In the genomic region with DNA sequence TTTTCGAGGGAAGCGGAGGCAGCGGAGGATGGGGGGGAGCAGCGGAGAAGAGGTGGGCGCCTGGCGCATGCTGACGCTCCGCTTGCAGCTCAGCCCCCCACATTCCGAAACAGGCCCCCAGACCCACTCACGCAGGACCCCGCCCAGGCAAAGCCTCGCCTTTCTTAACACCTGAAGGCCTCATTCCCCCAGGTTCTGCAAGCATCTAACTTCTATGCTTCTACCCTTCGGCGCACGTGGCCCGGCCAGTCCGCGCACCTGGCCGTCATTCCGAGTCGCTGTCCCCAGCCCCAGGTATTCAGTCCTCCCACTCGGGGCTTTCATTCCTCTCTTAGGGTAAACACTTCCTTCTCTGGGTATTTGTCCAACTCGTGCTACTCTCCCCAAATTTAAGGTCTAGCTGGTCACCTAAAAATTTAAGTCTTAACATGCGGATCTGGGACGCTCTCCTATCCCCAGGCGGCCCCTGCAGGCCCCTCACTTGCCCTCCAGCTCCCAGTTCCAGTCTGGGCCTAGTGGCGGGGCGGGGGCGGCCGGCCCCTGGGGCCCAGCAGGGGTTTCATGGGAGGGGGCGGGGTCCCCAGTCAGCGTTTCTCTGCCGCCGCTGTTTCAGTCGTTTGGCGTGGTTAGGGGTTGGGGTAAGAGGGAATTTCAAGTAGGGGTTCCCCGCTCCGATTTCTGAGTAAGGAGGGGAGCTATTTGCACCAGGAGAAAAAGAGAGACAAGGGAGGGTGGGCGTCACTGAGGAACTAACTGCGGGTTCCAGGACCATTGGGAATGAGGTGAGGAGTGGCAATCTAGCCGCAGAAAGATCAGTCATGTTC, we compare ENCODE assay signal across 8 cellular contexts. TPM values are rescaled to one million over a fixed set of nuclear protein-coding genes. Genes with fewer than 3 reads are reported as not detected.
DNase-seq lines count a peak whose midpoint lies in the region; ATAC-seq and TF ChIP-seq lines count a peak whose summit lies in the region.

No MANE protein-coding gene starts in this region.

- peak; percentile 81 for DNase-seq in GM12865 (ENCODE audit: low read depth)
- DNase-seq in NCI-H2029 (lab: John Stamatoyannopoulos, UW), result peak; percentile 50
- no peak for DNase-seq in activated T-helper 1 cell treated with anti-CD3 and anti-CD28 coated beads, Interleukin-12 subunit alpha, Interleukin-12 subunit beta, Interleukin-2, Interleukin-4 antibody, amounts not matched to agents 30 ng/mL and 10 ng/mL and 1 ng/mL, durations not matched to agents 14 hours and 24 hours and 36 hours (ENCODE audit: low spot score)
- no peak for DNase-seq in glutamatergic neuron
- peak; percentile 71 for DNase-seq in sciatic nerve (ENCODE audit: low spot score)
- no peak for DNase-seq in NCI-H226
- DNase-seq in putamen (ENCODE audit: low spot score), result no peak
- no peak for DNase-seq in effector CD4-positive, alpha-beta T cell

- intact Hi-C loops in activated T-helper 1 cell treated with anti-CD3 and anti-CD28 coated beads, Interleukin-12 subunit alpha, Interleukin-12 subunit beta, Interleukin-2, Interleukin-4 antibody, amounts not matched to agents 30 ng/mL and 10 ng/mL and 1 ng/mL, durations not matched to agents 14 hours and 24 hours and 36 hours (cut with micrococcal nuclease), result loop anchor here (1.0 to 5.0 kb wide), 9 partner anchors 8 to 593 kb away; a partner anchor contains a TSS
- intact Hi-C loops in sciatic nerve (cut with DNase I), result no loop called here

- H3K36me3 Mint-ChIP-seq in activated T-helper 1 cell treated with anti-CD3 and anti-CD28 coated beads, Interleukin-12 subunit alpha, Interleukin-12 subunit beta, Interleukin-2, Interleukin-4 antibody, amounts not matched to agents 30 ng/mL and 10 ng/mL and 1 ng/mL, durations not matched to agents 14 hours and 24 hours and 36 hours (ENCODE audit: low read depth), result peaks cover 7% of the 10 kb centered on the region
- no peaks in the 10 kb centered on the region for H3K36me3 Mint-ChIP-seq in glutamatergic neuron (ENCODE audit: unreplicated experiment)

- no peaks in the 10 kb centered on the region for H3K9me3 Mint-ChIP-seq in activated T-helper 1 cell treated with anti-CD3 and anti-CD28 coated beads, Interleukin-12 subunit alpha, Interleukin-12 subunit beta, Interleukin-2, Interleukin-4 antibody, amounts not matched to agents 30 ng/mL and 10 ng/mL and 1 ng/mL, durations not matched to agents 14 hours and 24 hours and 36 hours
- peaks cover 5% of the 10 kb centered on the region for H3K9me3 Mint-ChIP-seq in glutamatergic neuron (ENCODE audit: unreplicated experiment)

- peak overlapping the region; percentile 87 for H3K4me3 Mint-ChIP-seq in activated T-helper 1 cell treated with anti-CD3 and anti-CD28 coated beads, Interleukin-12 subunit alpha, Interleukin-12 subunit beta, Interleukin-2, Interleukin-4 antibody, amounts not matched to agents 30 ng/mL and 10 ng/mL and 1 ng/mL, durations not matched to agents 14 hours and 24 hours and 36 hours
- peak overlapping the region; percentile 88 for H3K4me3 Mint-ChIP-seq in glutamatergic neuron (ENCODE audit: unreplicated experiment)

- peak overlapping the region; percentile 84 for H3K4me3 ChIP-seq in GM12865 (ENCODE audit: low read depth, low read length)

- H3K4me1 Mint-ChIP-seq in activated T-helper 1 cell treated with anti-CD3 and anti-CD28 coated beads, Interleukin-12 subunit alpha, Interleukin-12 subunit beta, Interleukin-2, Interleukin-4 antibody, amounts not matched to agents 30 ng/mL and 10 ng/mL and 1 ng/mL, durations not matched to agents 14 hours and 24 hours and 36 hours (ENCODE audit: low read depth), result peaks cover 40% of the 10 kb centered on the region
- H3K4me1 Mint-ChIP-seq in glutamatergic neuron (ENCODE audit: low read depth, unreplicated experiment), result peaks cover 7% of the 10 kb centered on the region

- no peak for ATAC-seq in sciatic nerve

- no peak for TF ChIP-seq CTCF in GM12865 (IDR thresholded peaks at IDR 0.05; ENCODE audit: insufficient read depth, low read depth, low read length, missing control alignments)
- TF ChIP-seq CTCF in glutamatergic neuron (IDR thresholded peaks at IDR 0.05; ENCODE audit: partially characterized antibody, unreplicated experiment), result no peak

- H3K27me3 Mint-ChIP-seq in activated T-helper 1 cell treated with anti-CD3 and anti-CD28 coated beads, Interleukin-12 subunit alpha, Interleukin-12 subunit beta, Interleukin-2, Interleukin-4 antibody, amounts not matched to agents 30 ng/mL and 10 ng/mL and 1 ng/mL, durations not matched to agents 14 hours and 24 hours and 36 hours (ENCODE audit: insufficient read depth), result peaks cover 2% of the 10 kb centered on the region
- peaks cover 9% of the 10 kb centered on the region for H3K27me3 Mint-ChIP-seq in glutamatergic neuron (ENCODE audit: unreplicated experiment)

- peak overlapping the region; percentile 95 for H3K27ac Mint-ChIP-seq in activated T-helper 1 cell treated with anti-CD3 and anti-CD28 coated beads, Interleukin-12 subunit alpha, Interleukin-12 subunit beta, Interleukin-2, Interleukin-4 antibody, amounts not matched to agents 30 ng/mL and 10 ng/mL and 1 ng/mL, durations not matched to agents 14 hours and 24 hours and 36 hours
- H3K27ac Mint-ChIP-seq in glutamatergic neuron (ENCODE audit: unreplicated experiment), result no peak overlapping the region

RNA-seq across cellular contexts. Expression of a gene that starts 2.7 kb away (rescaled TPM):
- 166 and 172 TPM in 2 replicates for total RNA-seq in activated T-helper 1 cell treated with anti-CD3 and anti-CD28 coated beads, Interleukin-12 subunit alpha, Interleukin-12 subunit beta, Interleukin-2, Interleukin-4 antibody, amounts not matched to agents 30 ng/mL and 10 ng/mL and 1 ng/mL, durations not matched to agents 14 hours and 24 hours and 36 hours
- total RNA-seq in glutamatergic neuron (ENCODE audit: unreplicated experiment) (8.1 TPM), sciatic nerve (45.3 TPM)

RNA-seq across cellular contexts. Expression of a gene that starts 6.5 kb away (rescaled TPM):
- 1.5 and 1.8 TPM in 2 replicates for total RNA-seq in activated T-helper 1 cell treated with anti-CD3 and anti-CD28 coated beads, Interleukin-12 subunit alpha, Interleukin-12 subunit beta, Interleukin-2, Interleukin-4 antibody, amounts not matched to agents 30 ng/mL and 10 ng/mL and 1 ng/mL, durations not matched to agents 14 hours and 24 hours and 36 hours
- 1.3 TPM for total RNA-seq in glutamatergic neuron (ENCODE audit: unreplicated experiment)
- total RNA-seq in sciatic nerve, result not detected

RNA-seq across cellular contexts. Expression of a gene that starts 16.7 kb away (rescaled TPM):
- total RNA-seq in activated T-helper 1 cell treated with anti-CD3 and anti-CD28 coated beads, Interleukin-12 subunit alpha, Interleukin-12 subunit beta, Interleukin-2, Interleukin-4 antibody, amounts not matched to agents 30 ng/mL and 10 ng/mL and 1 ng/mL, durations not matched to agents 14 hours and 24 hours and 36 hours, result 69.2 and 74.3 TPM in 2 replicates
- total RNA-seq in glutamatergic neuron (ENCODE audit: unreplicated experiment) (68.8 TPM), sciatic nerve (24.3 TPM)

RNA-seq across cellular contexts. Expression of a gene that starts 25.4 kb away (rescaled TPM):
- total RNA-seq in activated T-helper 1 cell treated with anti-CD3 and anti-CD28 coated beads, Interleukin-12 subunit alpha, Interleukin-12 subunit beta, Interleukin-2, Interleukin-4 antibody, amounts not matched to agents 30 ng/mL and 10 ng/mL and 1 ng/mL, durations not matched to agents 14 hours and 24 hours and 36 hours, result 151 and 158 TPM in 2 replicates
- total RNA-seq in glutamatergic neuron (ENCODE audit: unreplicated experiment), result 22.8 TPM
- total RNA-seq in sciatic nerve, result 31.7 TPM

RNA-seq across cellular contexts. Expression of a gene that starts 29.3 kb away (rescaled TPM):
- total RNA-seq in activated T-helper 1 cell treated with anti-CD3 and anti-CD28 coated beads, Interleukin-12 subunit alpha, Interleukin-12 subunit beta, Interleukin-2, Interleukin-4 antibody, amounts not matched to agents 30 ng/mL and 10 ng/mL and 1 ng/mL, durations not matched to agents 14 hours and 24 hours and 36 hours, result 61.4 and 62.3 TPM in 2 replicates
- 155 TPM for total RNA-seq in glutamatergic neuron (ENCODE audit: unreplicated experiment)
- total RNA-seq in sciatic nerve, result 92.5 TPM

Comparison
In these comparisons a context has a peak if more than half of its experiments do, and no peak if none do; other contexts are left out.
1. DNase-seq: peak in GM12865 (single experiment), NCI-H2029 (single experiment) and sciatic nerve (single experiment); none in activated T-helper 1 cell treated with anti-CD3 and anti-CD28 coated beads, Interleukin-12 subunit alpha, Interleukin-12 subunit beta, Interleukin-2, Interleukin-4 antibody, amounts not matched to agents 30 ng/mL and 10 ng/mL and 1 ng/mL, durations not matched to agents 14 hours and 24 hours and 36 hours (single experiment), glutamatergic neuron (single experiment), NCI-H226 (single experiment), putamen (single experiment) and effector CD4-positive, alpha-beta T cell (single experiment).